In the genomic region with DNA sequence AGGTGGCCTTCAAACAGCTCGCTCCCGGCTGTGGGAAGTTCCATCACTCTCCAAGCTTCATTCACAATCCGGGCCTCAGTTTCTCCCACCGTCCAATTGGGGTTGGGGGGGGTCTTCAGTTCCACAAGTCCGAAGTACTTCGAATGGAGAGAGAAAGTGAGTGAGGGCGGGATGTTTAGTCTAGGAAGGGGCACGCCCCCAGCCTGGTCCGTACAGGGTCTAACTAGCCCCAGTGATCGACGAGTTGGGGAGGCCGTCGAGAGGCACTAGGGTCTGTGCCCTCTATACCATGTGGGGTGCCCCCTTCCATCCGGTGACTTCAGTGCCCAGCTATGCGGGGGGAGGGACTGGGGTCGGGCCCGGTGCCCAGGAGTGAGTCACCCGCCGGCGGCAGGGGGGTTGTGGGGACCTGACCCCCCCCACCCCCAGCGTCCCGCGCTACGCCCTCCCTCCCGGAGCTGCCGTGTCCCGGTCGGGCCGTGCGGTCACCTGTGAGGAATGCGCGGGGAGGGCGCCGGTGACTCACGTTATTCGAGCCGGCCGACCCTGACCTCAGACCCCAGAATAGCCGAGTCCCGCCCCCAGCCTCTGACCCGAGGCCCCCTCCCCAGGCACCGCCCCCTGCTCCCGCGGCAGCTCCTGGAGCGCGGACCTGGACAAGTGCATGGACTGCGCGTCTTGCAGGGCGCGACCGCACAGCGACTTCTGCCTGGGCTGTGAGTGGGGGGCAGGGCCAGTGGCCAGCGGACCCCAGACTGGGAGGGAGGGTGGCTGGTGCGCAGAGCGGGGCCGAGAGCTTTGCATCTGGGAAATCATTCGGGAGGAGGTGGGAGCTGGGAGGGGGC, we compare ENCODE assay signal across 8 cellular contexts. TPM values are rescaled to one million over a fixed set of nuclear protein-coding genes. Genes with fewer than 3 reads are reported as not detected.
DNase-seq lines count a peak whose midpoint lies in the region; ATAC-seq and TF ChIP-seq lines count a peak whose summit lies in the region.

No MANE protein-coding gene starts in this region.

- DNase-seq in C1 segment of cervical spinal cord (lab: John Stamatoyannopoulos, UW) (peak in 8 of 14 donors; percentile 14 to 81 (median 38)), dermis blood vessel endothelial cell (peak; percentile 91), GM13977 (ENCODE audit: low spot score) (no peak)
- no peak for DNase-seq in Jurkat, Clone E6-1 (ENCODE audit: low read depth, low spot score)
- peak; percentile 41 for DNase-seq in activated CD4-positive, alpha-beta T cell treated with anti-CD3 and anti-CD28 coated beads, Interleukin-2, amount 10 ng/mL, durations not matched to agents 7 days and 5 days
- peak; percentile 67 for DNase-seq in stimulated activated CD8-positive, alpha-beta memory T cell treated with anti-CD3 and anti-CD28 coated beads, Interleukin-12 subunit alpha, Interleukin-12 subunit beta, amount 100 ng/mL, for 4 hours (ENCODE audit: low read depth)

- H3K9ac ChIP-seq in liver (ENCODE audit: low read depth in 1 of 2, low read length in 2 of 2) = peak overlapping the region; percentile 63 to 66

- H3K4me1 Mint-ChIP-seq in activated CD4-positive, alpha-beta T cell treated with anti-CD3 and anti-CD28 coated beads, Interleukin-2, amount 10 ng/mL, durations not matched to agents 7 days and 5 days = peaks cover 51% of the 10 kb centered on the region

- 1% methylated on average over 57 of the region's 57 CpGs for WGBS in liver

- TF ChIP-seq RAD21 in liver (IDR thresholded peaks at IDR 0.05) = no peak

- H3K27me3 ChIP-seq in liver (ENCODE audit: control insufficient read depth in 4 of 4, insufficient read depth in 4 of 4, low read length in 3 of 4) = no peaks in the 10 kb centered on the region

- peak overlapping the region; percentile 92 to 95 for H3K27ac ChIP-seq in liver (ENCODE audit: low read depth in 1 of 2, low read length in 2 of 2)

- H3K27ac Mint-ChIP-seq in activated CD4-positive, alpha-beta T cell treated with anti-CD3 and anti-CD28 coated beads, Interleukin-2, amount 10 ng/mL, durations not matched to agents 7 days and 5 days = peak overlapping the region; percentile 76

- CTCF ChIA-PET in activated CD4-positive, alpha-beta T cell treated with anti-CD3 and anti-CD28 coated beads, Interleukin-2, amount 10 ng/mL, durations not matched to agents 7 days and 5 days (lab: Charles Lee) = interaction anchor here (0.6 to 8.0 kb wide), 13 partner anchors 10 to 178 kb away, joined by 3 to 90 read pairs (median 4); a partner anchor contains a TSS

- POLR2A ChIA-PET in activated CD4-positive, alpha-beta T cell treated with anti-CD3 and anti-CD28 coated beads, Interleukin-2, amount 10 ng/mL, durations not matched to agents 7 days and 5 days (lab: Charles Lee) = interaction anchor here (0.6 to 1.0 kb wide), 2 partner anchors 7 to 26 kb away, joined by 3 read pairs; no protein-coding TSS in a partner anchor

- peak overlapping the region; percentile 84 for H3K4me3 Mint-ChIP-seq in activated CD4-positive, alpha-beta T cell treated with anti-CD3 and anti-CD28 coated beads, Interleukin-2, amount 10 ng/mL, durations not matched to agents 7 days and 5 days

- H3K27me3 Mint-ChIP-seq in activated CD4-positive, alpha-beta T cell treated with anti-CD3 and anti-CD28 coated beads, Interleukin-2, amount 10 ng/mL, durations not matched to agents 7 days and 5 days = peaks cover 14% of the 10 kb centered on the region

- ATAC-seq in HG03354 (IDR thresholded peaks at IDR 0.05; ENCODE audit: poor library complexity, severe bottlenecking, unreplicated experiment) = no peak

- peaks cover 0 to 2% (median under 1%) of the 10 kb centered on the region in 4 donors for H3K36me3 ChIP-seq in liver (ENCODE audit: control insufficient read depth in 4 of 4, insufficient read depth in 3 of 4, low read depth in 1 of 4, low read length in 3 of 4)

- H3K9me3 ChIP-seq in liver (ENCODE audit: control insufficient read depth in 4 of 4, low read length in 3 of 4) = no peaks in the 10 kb centered on the region

- H3K9me3 Mint-ChIP-seq in activated CD4-positive, alpha-beta T cell treated with anti-CD3 and anti-CD28 coated beads, Interleukin-2, amount 10 ng/mL, durations not matched to agents 7 days and 5 days = no peaks in the 10 kb centered on the region

- in situ Hi-C loops in GM13977 (cut with MboI; ENCODE audit: low pct_unique_long_range_greater_than_20kb, low sequenced_read_pairs, unreplicated experiment) = no loop called here

- H3K36me3 Mint-ChIP-seq in activated CD4-positive, alpha-beta T cell treated with anti-CD3 and anti-CD28 coated beads, Interleukin-2, amount 10 ng/mL, durations not matched to agents 7 days and 5 days (ENCODE audit: low read depth) = peaks cover 6% of the 10 kb centered on the region

- peak overlapping the region; percentile 63 for H3K4me3 ChIP-seq in Jurkat, Clone E6-1 (ENCODE audit: low read length)
- H3K4me3 ChIP-seq in liver (ENCODE audit: low read depth in 1 of 3, low read length in 3 of 3) = peak overlapping the region; percentile 68 to 78 (median 74)

- peaks cover 12 to 37% (median 26%) of the 10 kb centered on the region in 4 donors for H3K4me1 ChIP-seq in liver (ENCODE audit: control insufficient read depth in 4 of 4, insufficient read depth in 4 of 4, low read length in 3 of 4)

- TF ChIP-seq CTCF in liver (IDR thresholded peaks at IDR 0.05; ENCODE audit: low read depth, low read length, missing input control) (no peak), GM13977 (IDR thresholded peaks at IDR 0.05; ENCODE audit: extremely low read depth, insufficient read depth, missing control alignments) (no peak)

TF ChIP-seq in liver, 16 proteins besides CTCF, POLR2A, EP300 and RAD21 (continues in another document):
- no peak for TF ChIP-seq TAF1 (conservative IDR thresholded peaks at IDR 0.05)
- TF ChIP-seq, protein P1, sequence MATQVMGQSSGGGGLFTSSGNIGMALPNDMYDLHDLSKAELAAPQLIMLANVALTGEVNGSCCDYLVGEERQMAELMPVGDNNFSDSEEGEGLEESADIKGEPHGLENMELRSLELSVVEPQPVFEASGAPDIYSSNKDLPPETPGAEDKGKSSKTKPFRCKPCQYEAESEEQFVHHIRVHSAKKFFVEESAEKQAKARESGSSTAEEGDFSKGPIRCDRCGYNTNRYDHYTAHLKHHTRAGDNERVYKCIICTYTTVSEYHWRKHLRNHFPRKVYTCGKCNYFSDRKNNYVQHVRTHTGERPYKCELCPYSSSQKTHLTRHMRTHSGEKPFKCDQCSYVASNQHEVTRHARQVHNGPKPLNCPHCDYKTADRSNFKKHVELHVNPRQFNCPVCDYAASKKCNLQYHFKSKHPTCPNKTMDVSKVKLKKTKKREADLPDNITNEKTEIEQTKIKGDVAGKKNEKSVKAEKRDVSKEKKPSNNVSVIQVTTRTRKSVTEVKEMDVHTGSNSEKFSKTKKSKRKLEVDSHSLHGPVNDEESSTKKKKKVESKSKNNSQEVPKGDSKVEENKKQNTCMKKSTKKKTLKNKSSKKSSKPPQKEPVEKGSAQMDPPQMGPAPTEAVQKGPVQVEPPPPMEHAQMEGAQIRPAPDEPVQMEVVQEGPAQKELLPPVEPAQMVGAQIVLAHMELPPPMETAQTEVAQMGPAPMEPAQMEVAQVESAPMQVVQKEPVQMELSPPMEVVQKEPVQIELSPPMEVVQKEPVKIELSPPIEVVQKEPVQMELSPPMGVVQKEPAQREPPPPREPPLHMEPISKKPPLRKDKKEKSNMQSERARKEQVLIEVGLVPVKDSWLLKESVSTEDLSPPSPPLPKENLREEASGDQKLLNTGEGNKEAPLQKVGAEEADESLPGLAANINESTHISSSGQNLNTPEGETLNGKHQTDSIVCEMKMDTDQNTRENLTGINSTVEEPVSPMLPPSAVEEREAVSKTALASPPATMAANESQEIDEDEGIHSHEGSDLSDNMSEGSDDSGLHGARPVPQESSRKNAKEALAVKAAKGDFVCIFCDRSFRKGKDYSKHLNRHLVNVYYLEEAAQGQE (IDR thresholded peaks at IDR 0.05) = no peak
- peak; percentile 11 for TF ChIP-seq YY1 (IDR thresholded peaks at IDR 0.05)
- TF ChIP-seq EGR1 (IDR thresholded peaks at IDR 0.05; ENCODE audit: low read depth in 2 of 2) = no peak

RNA-seq across cellular contexts. Expression of a gene that starts 0.7 kb away (rescaled TPM):
- polyA plus RNA-seq in Jurkat, Clone E6-1 (2012; ENCODE audit: insufficient read depth, insufficient read length) = 4.2 TPM
- 1 to 10 TPM; 1.8 to 2.1 TPM for total RNA-seq in activated CD4-positive, alpha-beta T cell treated with anti-CD3 and anti-CD28 coated beads, Interleukin-2, amount 10 ng/mL, durations not matched to agents 7 days and 5 days
- total RNA-seq in dermis blood vessel endothelial cell (45.4 and 48.2 TPM in 2 replicates), liver (1 to 10 TPM; 7.9 to 8.8 TPM)
- polyA plus RNA-seq in liver = 10 to 100 TPM in 1 of 2 donors, 1 to 10 TPM in 1; 9.4 to 35.5 TPM

RNA-seq across cellular contexts. Expression of a gene that starts 2.8 kb away (rescaled TPM):
- not detected for polyA plus RNA-seq in Jurkat, Clone E6-1 (2012; ENCODE audit: insufficient read depth, insufficient read length)
- not detected for total RNA-seq in activated CD4-positive, alpha-beta T cell treated with anti-CD3 and anti-CD28 coated beads, Interleukin-2, amount 10 ng/mL, durations not matched to agents 7 days and 5 days
- total RNA-seq in dermis blood vessel endothelial cell = not detected in 2 replicates
- under 1 TPM in 1 of 2 donors, not detected in 1; 0.75 TPM for total RNA-seq in liver
- polyA plus RNA-seq in liver = not detected

RNA-seq across cellular contexts. Expression of a gene that starts 2.9 kb away (rescaled TPM):
- 64.7 TPM for polyA plus RNA-seq in Jurkat, Clone E6-1 (2012; ENCODE audit: insufficient read depth, insufficient read length)
- total RNA-seq in activated CD4-positive, alpha-beta T cell treated with anti-CD3 and anti-CD28 coated beads, Interleukin-2, amount 10 ng/mL, durations not matched to agents 7 days and 5 days = 10 to 100 TPM; 38.3 to 44.1 TPM
- total RNA-seq in dermis blood vessel endothelial cell (2.6 and 5.2 TPM in 2 replicates), liver (1 to 10 TPM; 1.4 to 2.2 TPM)
- 10 to 100 TPM; 16.3 to 17.6 TPM for polyA plus RNA-seq in liver

RNA-seq across cellular contexts. Expression of a gene that starts 3.0 kb away (rescaled TPM):
- polyA plus RNA-seq in Jurkat, Clone E6-1 (2012; ENCODE audit: insufficient read depth, insufficient read length) = 66.5 TPM
- total RNA-seq in activated CD4-positive, alpha-beta T cell treated with anti-CD3 and anti-CD28 coated beads, Interleukin-2, amount 10 ng/mL, durations not matched to agents 7 days and 5 days = 10 to 100 TPM; 49.5 to 58.4 TPM
- 21.4 and 25.4 TPM in 2 replicates for total RNA-seq in dermis blood vessel endothelial cell
- total RNA-seq in liver = 10 to 100 TPM; 12.6 to 14.8 TPM
- polyA plus RNA-seq in liver = 10 to 100 TPM; 10.8 TPM

RNA-seq across cellular contexts. Expression of a gene that starts 8.1 kb away (rescaled TPM):
- polyA plus RNA-seq in Jurkat, Clone E6-1 (2012; ENCODE audit: insufficient read depth, insufficient read length) = not detected
- not detected for total RNA-seq in activated CD4-positive, alpha-beta T cell treated with anti-CD3 and anti-CD28 coated beads, Interleukin-2, amount 10 ng/mL, durations not matched to agents 7 days and 5 days
- not detected in 2 replicates for total RNA-seq in dermis blood vessel endothelial cell
- under 1 TPM; 0.05 to 0.25 TPM for total RNA-seq in liver
- polyA plus RNA-seq in liver = under 1 TPM; 0.25 to 0.32 TPM

Comparison
In these comparisons a context has a peak if more than half of its experiments do, and no peak if none do; other contexts are left out.
1. DNase-seq: peak in C1 segment of cervical spinal cord (8 of 14), activated CD4-positive, alpha-beta T cell treated with anti-CD3 and anti-CD28 coated beads, Interleukin-2, amount 10 ng/mL, durations not matched to agents 7 days and 5 days (single experiment), dermis blood vessel endothelial cell (single experiment) and stimulated activated CD8-positive, alpha-beta memory T cell treated with anti-CD3 and anti-CD28 coated beads, Interleukin-12 subunit alpha, Interleukin-12 subunit beta, amount 100 ng/mL, for 4 hours (single experiment); none in Jurkat, Clone E6-1 (single experiment) and GM13977 (single experiment).